1 cellular context compared by ENCODE assay signal in the genomic region with DNA sequence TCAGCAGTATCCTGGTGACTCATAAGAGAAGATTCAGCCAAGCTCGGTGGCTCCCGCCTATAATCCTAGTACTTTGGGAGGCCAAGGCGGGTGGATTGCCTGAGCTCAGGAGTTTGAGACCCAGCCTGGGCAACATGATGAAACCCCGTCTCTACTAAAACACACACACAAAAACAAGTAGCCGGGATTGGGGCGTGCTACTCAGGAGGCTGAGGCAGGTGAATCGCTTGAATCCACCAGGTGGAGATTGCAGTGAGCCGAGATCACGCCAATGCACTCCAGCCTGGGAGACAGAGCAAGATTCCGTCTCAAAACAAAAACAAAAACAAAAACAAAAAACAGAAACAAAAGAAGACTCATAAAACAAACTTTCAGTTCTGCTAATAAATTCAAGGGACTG.
TF ChIP-seq lines count a peak whose summit lies in the region.

No MANE protein-coding gene starts in this region.

TF ChIP-seq in GM23338, 12 proteins besides CTCF, POLR2A, EP300 and RAD21 (continued from another document):
- TF ChIP-seq POLR2AphosphoS5 (IDR thresholded peaks at IDR 0.05; ENCODE audit: low read depth): no peak
